23 cellular contexts compared by ENCODE assay signal in genomic region chr22:43205261-43205691, GRCh38. TPM values are rescaled to one million over a fixed set of nuclear protein-coding genes. Genes with fewer than 3 reads are reported as not detected.
DNase-seq lines count a peak whose midpoint lies in the region; ATAC-seq, FAIRE-seq and TF ChIP-seq lines count a peak whose summit lies in the region.
"Had no signal": no experiment of that assay in that cellular context is flagged by ENCODE, and none has a peak within 500 bp of the region (broad histone marks: within the 10 kb centered on the region; RNA-seq: fewer than 3 reads in every experiment).

No MANE protein-coding gene starts in this region.

- no peaks in the 10 kb centered on the region for H3K79me2 ChIP-seq in HepG2 (ENCODE audit: insufficient read depth, low read length)

- H3K27ac Mint-ChIP-seq in chondrocyte (ENCODE audit: unreplicated experiment) = no peak overlapping the region
- H3K27ac Mint-ChIP-seq in naive thymus-derived CD4-positive, alpha-beta T cell = peak overlapping the region in 3 of 9 donors; percentile 42 to 46 (median 43)
- H3K27ac Mint-ChIP-seq: HFFc6 had no signal

- intact Hi-C loops in naive thymus-derived CD4-positive, alpha-beta T cell (cut with micrococcal nuclease) = no loop called here
- intact Hi-C loops in HepG2 (cut with micrococcal nuclease; ENCODE audit: unreplicated experiment) = no loop called here

- H3K36me3 ChIP-seq in HEK293 (ENCODE audit: control insufficient read depth in 2 of 2, insufficient read depth in 1 of 2, low read length in 2 of 2) (no peaks in the 10 kb centered on the region), HepG2 (replicated peaks in 1 of 2; ENCODE audit: control insufficient read depth in 1 of 2, insufficient read depth in 2 of 2, low read length in 2 of 2) (no peaks in the 10 kb centered on the region)
- no peaks in the 10 kb centered on the region for H3K36me3 ChIP-seq in naive thymus-derived CD4-positive, alpha-beta T cell (ENCODE audit: control insufficient read depth in 2 of 3, insufficient read depth in 3 of 3, low read length in 3 of 3)

- POLR2A ChIA-PET in HEK293 (lab: Yijun Ruan, JAX) = interaction anchor here (0.6 kb wide), 1 partner anchor 18 kb away, joined by 3 read pairs; no protein-coding TSS in a partner anchor
- POLR2A ChIA-PET in naive thymus-derived CD4-positive, alpha-beta T cell (lab: Charles Lee) = no interaction called here
- POLR2A ChIA-PET in HepG2 (lab: Yijun Ruan, JAX) = no interaction called here

- H3K27ac ChIP-seq in HEK293 (ENCODE audit: extremely low read depth, low read depth, low read length) = no peak overlapping the region
- H3K27ac ChIP-seq in naive thymus-derived CD4-positive, alpha-beta T cell (ENCODE audit: low read depth, low read length) = no peak overlapping the region
- H3K27ac ChIP-seq in HepG2 (ENCODE audit: extremely low read length, insufficient read depth, low read length) = no peak overlapping the region
- H3K27ac ChIP-seq in foreskin keratinocyte = no peak overlapping the region
- H3K27ac ChIP-seq: A549, C4-2B, RWPE1 had no signal

- DNase-seq in activated naive CD4-positive, alpha-beta T cell treated with Interleukin-2 at 50 U/mL for 16 hours = peak; percentile 11
- DNase-seq in activated naive CD4-positive, alpha-beta T cell (lab: John Stamatoyannopoulos, UW) = no peak
- peak; percentile 83 for DNase-seq in chondrocyte (ENCODE audit: low spot score)
- no peak for DNase-seq in naive thymus-derived CD4-positive, alpha-beta T cell
- no peak for DNase-seq in HepG2 (ENCODE audit: low spot score)
- no peak for DNase-seq in foreskin keratinocyte
- DNase-seq: Calu3, DMS79 treated with DMSO at 0.1 percent for 48 hours, GOT3, HFFc6, KBM-7, NCI-H1092, NCI-H1694, NCI-H2107, NCI-H345, NCI-H526 treated with DMSO at 0.1 percent for 48 hours had no signal

- H2AFZ ChIP-seq in HepG2 (ENCODE audit: low read length) = no peak overlapping the region

- no peak for TF ChIP-seq RAD21 in HepG2 (CRISPR knock-in tag; IDR thresholded peaks at IDR 0.05)

- no peak overlapping the region for H3K9ac ChIP-seq in HepG2 (ENCODE audit: insufficient read depth, low read depth, low read length)

- H3K4me3 ChIP-seq in HEK293 (ENCODE audit: low read depth, low read length) = no peak overlapping the region
- no peak overlapping the region for H3K4me3 ChIP-seq in naive thymus-derived CD4-positive, alpha-beta T cell (ENCODE audit: low read length)
- no peak overlapping the region for H3K4me3 ChIP-seq in HepG2 (replicated peaks in 1 of 3; ENCODE audit: insufficient read depth in 1 of 3, low read depth in 2 of 3, low read length in 3 of 3)
- H3K4me3 ChIP-seq: A549 had no signal

- no TSS peak for BruUV-seq in HepG2 (replicated peaks; lab: Mats Ljungman, UMichigan)

- TF ChIP-seq CTCF in HEK293 (tag by site-specific recombination; IDR thresholded peaks at IDR 0.05) (no peak), chondrocyte (IDR thresholded peaks at IDR 0.05) (no peak), HepG2 (CRISPR knock-in tag; IDR thresholded peaks at IDR 0.05) (no peak), foreskin keratinocyte (conservative IDR thresholded peaks at IDR 0.05) (no peak)

- no peaks in the 10 kb centered on the region for H3K27me3 Mint-ChIP-seq in chondrocyte (ENCODE audit: low read depth)
- H3K27me3 Mint-ChIP-seq in naive thymus-derived CD4-positive, alpha-beta T cell = no peaks in the 10 kb centered on the region

- no peaks in the 10 kb centered on the region for H3K9me3 Mint-ChIP-seq in chondrocyte (ENCODE audit: low read depth)
- H3K9me3 Mint-ChIP-seq in naive thymus-derived CD4-positive, alpha-beta T cell = peaks cover 0 to 1% (median 0%) of the 10 kb centered on the region in 11 donors
- H3K9me3 Mint-ChIP-seq: HFFc6 had no signal

- H3K4me3 Mint-ChIP-seq in chondrocyte (ENCODE audit: unreplicated experiment) = no peak overlapping the region
- no peak overlapping the region for H3K4me3 Mint-ChIP-seq in naive thymus-derived CD4-positive, alpha-beta T cell
- H3K4me3 Mint-ChIP-seq: HFFc6 had no signal

- FAIRE-seq in HepG2 (lab: Jason Lieb, UNC) = no peak
- FAIRE-seq: A549, G401.6, GM19239 had no signal

- no peaks in the 10 kb centered on the region for H3K27me3 ChIP-seq in naive thymus-derived CD4-positive, alpha-beta T cell (ENCODE audit: control insufficient read depth in 2 of 2, insufficient read depth in 2 of 2, low read length in 2 of 2)
- peaks cover 7 to 54% of the 10 kb centered on the region in 2 experiments for H3K27me3 ChIP-seq in HepG2 (ENCODE audit: control insufficient read depth in 1 of 2, insufficient read depth in 2 of 2, low read length in 2 of 2)
- peaks cover 4% of the 10 kb centered on the region for H3K27me3 ChIP-seq in foreskin keratinocyte

- CTCF ChIA-PET in HEK293 (lab: Yijun Ruan, JAX) (interaction anchor here (1.0 to 2.6 kb wide), 2 partner anchors 18 to 23 kb away, joined by 4 to 8 read pairs; no protein-coding TSS in a partner anchor), HepG2 (lab: Yijun Ruan, JAX; ENCODE audit: low intra/inter-chr PET ratio, low total read pairs) (no interaction called here)
- CTCF ChIA-PET in naive thymus-derived CD4-positive, alpha-beta T cell (lab: Charles Lee) = no interaction called here

- TF ChIP-seq POLR2A in HepG2 (IDR thresholded peaks at IDR 0.05; ENCODE audit: insufficient read depth in 1 of 2, low read depth in 2 of 2, low read length in 2 of 2) = no peak

- in situ Hi-C loops in HepG2 (cut with HindIII; ENCODE audit: extremely low pct_ligation_motif_present, low pct_unique_long_range_greater_than_20kb) = no loop called here

- no peak for TF ChIP-seq EP300 in HepG2 (IDR thresholded peaks at IDR 0.05; ENCODE audit: low read depth in 2 of 2, low read length in 2 of 2)
- no peak for TF ChIP-seq EP300 in HepG2 (CRISPR knock-in tag; IDR thresholded peaks at IDR 0.05; ENCODE audit: borderline replicate concordance)

- no peak overlapping the region for H3K4me2 ChIP-seq in HepG2 (ENCODE audit: low read depth, low read length)
- H3K4me2 ChIP-seq: A549 had no signal

- no peaks in the 10 kb centered on the region for H4K20me1 ChIP-seq in HepG2 (ENCODE audit: insufficient read depth, low read length)

- no peaks in the 10 kb centered on the region for H3K4me1 Mint-ChIP-seq in chondrocyte (ENCODE audit: low read depth)
- peaks cover 5 to 19% (median 13%) of the 10 kb centered on the region in 7 donors for H3K4me1 Mint-ChIP-seq in naive thymus-derived CD4-positive, alpha-beta T cell

- H3K4me1 ChIP-seq in HEK293 (ENCODE audit: control insufficient read depth, insufficient read depth, low read length) (no peaks in the 10 kb centered on the region), HepG2 (ENCODE audit: insufficient read depth, low read length) (peaks cover 16% of the 10 kb centered on the region), foreskin keratinocyte (no peaks in the 10 kb centered on the region)
- H3K4me1 ChIP-seq in naive thymus-derived CD4-positive, alpha-beta T cell (ENCODE audit: control insufficient read depth in 2 of 2, insufficient read depth in 2 of 2, low read length in 2 of 2) = peaks cover 5 to 19% of the 10 kb centered on the region in 2 donors
- H3K4me1 ChIP-seq: A549 had no signal

- no peaks in the 10 kb centered on the region for H3K36me3 Mint-ChIP-seq in chondrocyte (ENCODE audit: low read depth)
- no peaks in the 10 kb centered on the region for H3K36me3 Mint-ChIP-seq in naive thymus-derived CD4-positive, alpha-beta T cell

- ATAC-seq in naive thymus-derived CD4-positive, alpha-beta T cell = peak; percentile 39
- ATAC-seq in HepG2 (no peak), GM21737 (IDR thresholded peaks at IDR 0.05; ENCODE audit: unreplicated experiment) (no peak), foreskin keratinocyte (no peak)
- ATAC-seq: A549 had no signal

- 0% methylated on average over 1 of the region's 9 CpGs for WGBS in HepG2 (ENCODE audit: low lambda C conversion rate)

- H3K9me3 ChIP-seq in HEK293 (ENCODE audit: control insufficient read depth, insufficient read depth, low read depth, low read length) (no peaks in the 10 kb centered on the region), HepG2 (ENCODE audit: low read length) (no peaks in the 10 kb centered on the region)
- no peaks in the 10 kb centered on the region for H3K9me3 ChIP-seq in naive thymus-derived CD4-positive, alpha-beta T cell (ENCODE audit: control insufficient read depth in 2 of 3, low read length in 3 of 3)
- H3K9me3 ChIP-seq: A549 had no signal

RNA-seq across cellular contexts. Expression of gene TTLL12, which starts 18.3 kb away (rescaled TPM):
- total RNA-seq in chondrocyte (33.5 to 36.4 TPM (median 35.6 TPM) in 3 replicates), HepG2 (2016; rRNA removed; fragmentation: Illumina TruSeq; extraction: Trizol) (34.1 and 38.1 TPM in 2 replicates), foreskin keratinocyte (70.2 and 72.5 TPM in 2 replicates)
- 10 to 100 TPM; 15.6 to 43.7 (median 29.6) TPM for total RNA-seq in naive thymus-derived CD4-positive, alpha-beta T cell
- 10 to 100 TPM; 15.6 to 28.2 TPM for polyA plus RNA-seq in naive thymus-derived CD4-positive, alpha-beta T cell
- 6.3 and 6.6 TPM in 2 replicates for total RNA-seq in HepG2 (2016; cell fraction: cytosol; rRNA removed; fragmentation: Illumina TruSeq; extraction: Trizol; ENCODE audit: low read depth)
- total RNA-seq in HepG2 (2016; cell fraction: insoluble cytoplasmic fraction; rRNA removed; fragmentation: Illumina TruSeq; extraction: Trizol) = 28.8 and 39.8 TPM in 2 replicates
- total RNA-seq in HepG2 (2016; cell fraction: membrane; rRNA removed; fragmentation: Illumina TruSeq; extraction: Trizol) = 16.2 and 19.8 TPM in 2 replicates
- total RNA-seq in HepG2 (2016; cell fraction: nucleus; rRNA removed; fragmentation: Illumina TruSeq; extraction: Trizol) = 17.4 and 21.4 TPM in 2 replicates
- polyA plus RNA-seq in HepG2 (2011; rRNA removed) (11.9 and 16.9 TPM in 2 replicates), foreskin keratinocyte (50.0 and 54.6 TPM in 2 replicates)
- 9.1 and 12.7 TPM in 2 replicates for polyA plus RNA-seq in HepG2 (2011; cell fraction: cytosol; rRNA removed)
- 19.9 and 21.7 TPM in 2 replicates for polyA plus RNA-seq in HepG2 (2011; cell fraction: nucleus; rRNA removed)
- 16.6 and 24.0 TPM in 2 replicates for polyA plus RNA-seq in HepG2 (2012)
- polyA plus RNA-seq in HepG2 (2016; cell fraction: cytosol; fragmentation: Illumina TruSeq; extraction: Trizol; ENCODE audit: low read depth) = 3.3 and 3.4 TPM in 2 replicates
- 31.2 and 38.2 TPM in 2 replicates for polyA plus RNA-seq in HepG2 (2016; cell fraction: insoluble cytoplasmic fraction; fragmentation: Illumina TruSeq; extraction: Trizol; ENCODE audit: low read depth)
- 9.6 and 9.7 TPM in 2 replicates for polyA plus RNA-seq in HepG2 (2016; cell fraction: membrane; fragmentation: Illumina TruSeq; extraction: Trizol; ENCODE audit: low read depth)
- 32.8 and 35.2 TPM in 2 replicates for polyA plus RNA-seq in HepG2 (2016; cell fraction: nucleus; fragmentation: Illumina TruSeq; extraction: Trizol; ENCODE audit: insufficient read depth, low read depth)
- 43.9 and 71.0 TPM in 2 replicates for polyA minus RNA-seq in HepG2 (2011; rRNA and poly(A)+ RNA removed; ENCODE audit: low replicate concordance)
- 11.3 and 11.7 TPM in 2 replicates for polyA minus RNA-seq in HepG2 (2011; cell fraction: cytosol; rRNA and poly(A)+ RNA removed)
- polyA minus RNA-seq in HepG2 (2011; cell fraction: nucleus; rRNA and poly(A)+ RNA removed) = 6.5 and 7.7 TPM in 2 replicates

RNA-seq across cellular contexts. Expression of gene TSPO, which starts 53.9 kb away (rescaled TPM):
- total RNA-seq in chondrocyte (80.5 to 292 TPM (median 288 TPM) in 3 replicates), HepG2 (2016; rRNA removed; fragmentation: Illumina TruSeq; extraction: Trizol) (0.32 and 0.46 TPM in 2 replicates), foreskin keratinocyte (364 and 470 TPM in 2 replicates)
- total RNA-seq in naive thymus-derived CD4-positive, alpha-beta T cell = 100 to 1,000 TPM in 2 of 5 experiments, 10 to 100 TPM in 3; 56.1 to 190 (median 61.5) TPM
- polyA plus RNA-seq in naive thymus-derived CD4-positive, alpha-beta T cell = 100 to 1,000 TPM; 341 to 357 TPM
- 0.44 TPM in 1 of 2 replicates, not detected in the other for total RNA-seq in HepG2 (2016; cell fraction: cytosol; rRNA removed; fragmentation: Illumina TruSeq; extraction: Trizol; ENCODE audit: low read depth)
- 0.54 and 0.67 TPM in 2 replicates for total RNA-seq in HepG2 (2016; cell fraction: insoluble cytoplasmic fraction; rRNA removed; fragmentation: Illumina TruSeq; extraction: Trizol)
- 0.37 and 0.52 TPM in 2 replicates for total RNA-seq in HepG2 (2016; cell fraction: membrane; rRNA removed; fragmentation: Illumina TruSeq; extraction: Trizol)
- not detected in 2 replicates for total RNA-seq in HepG2 (2016; cell fraction: nucleus; rRNA removed; fragmentation: Illumina TruSeq; extraction: Trizol)
- polyA plus RNA-seq in HepG2 (2011; rRNA removed) (1.4 and 2.2 TPM in 2 replicates), foreskin keratinocyte (560 and 763 TPM in 2 replicates)
- 1.2 and 2.8 TPM in 2 replicates for polyA plus RNA-seq in HepG2 (2011; cell fraction: cytosol; rRNA removed)
- 1.6 and 2.3 TPM in 2 replicates for polyA plus RNA-seq in HepG2 (2011; cell fraction: nucleus; rRNA removed)
- polyA plus RNA-seq in HepG2 (2012) = 0.40 and 1.0 TPM in 2 replicates
- 0.12 and 0.24 TPM in 2 replicates for polyA plus RNA-seq in HepG2 (2016; cell fraction: cytosol; fragmentation: Illumina TruSeq; extraction: Trizol; ENCODE audit: low read depth)
- 0.40 TPM in 1 of 2 replicates, not detected in the other for polyA plus RNA-seq in HepG2 (2016; cell fraction: insoluble cytoplasmic fraction; fragmentation: Illumina TruSeq; extraction: Trizol; ENCODE audit: low read depth)
- 0.30 TPM in 1 of 2 replicates, not detected in the other for polyA plus RNA-seq in HepG2 (2016; cell fraction: membrane; fragmentation: Illumina TruSeq; extraction: Trizol; ENCODE audit: low read depth)
- polyA plus RNA-seq in HepG2 (2016; cell fraction: nucleus; fragmentation: Illumina TruSeq; extraction: Trizol; ENCODE audit: insufficient read depth, low read depth) = 0.59 TPM in 1 of 2 replicates, not detected in the other
- polyA minus RNA-seq in HepG2 (2011; rRNA and poly(A)+ RNA removed; ENCODE audit: low replicate concordance) = 1.5 and 40.6 TPM in 2 replicates
- polyA minus RNA-seq in HepG2 (2011; cell fraction: cytosol; rRNA and poly(A)+ RNA removed) = 1.5 and 3.2 TPM in 2 replicates
- not detected in 2 replicates for polyA minus RNA-seq in HepG2 (2011; cell fraction: nucleus; rRNA and poly(A)+ RNA removed)

Comparison
In these comparisons a context has a peak if more than half of its experiments do, and no peak if none do; other contexts are left out.
1. DNase-seq: peak in activated naive CD4-positive, alpha-beta T cell treated with Interleukin-2 at 50 U/mL for 16 hours (single experiment) and chondrocyte (single experiment); none in activated naive CD4-positive, alpha-beta T cell (0 of 4), naive thymus-derived CD4-positive, alpha-beta T cell (0 of 9), HepG2 (single experiment) and foreskin keratinocyte (0 of 2).
2. RNA of gene TSPO, which starts 53.9 kb away (total RNA-seq): 364 to 470 TPM in foreskin keratinocyte, 80.5 to 292 TPM in chondrocyte and 56.1 to 190 TPM in naive thymus-derived CD4-positive, alpha-beta T cell; 0.32 to 0.67 TPM in HepG2; every median in the first group is over 10 times any median in the second.